ENCODE assay signal across 8 cellular contexts in the genomic region with DNA sequence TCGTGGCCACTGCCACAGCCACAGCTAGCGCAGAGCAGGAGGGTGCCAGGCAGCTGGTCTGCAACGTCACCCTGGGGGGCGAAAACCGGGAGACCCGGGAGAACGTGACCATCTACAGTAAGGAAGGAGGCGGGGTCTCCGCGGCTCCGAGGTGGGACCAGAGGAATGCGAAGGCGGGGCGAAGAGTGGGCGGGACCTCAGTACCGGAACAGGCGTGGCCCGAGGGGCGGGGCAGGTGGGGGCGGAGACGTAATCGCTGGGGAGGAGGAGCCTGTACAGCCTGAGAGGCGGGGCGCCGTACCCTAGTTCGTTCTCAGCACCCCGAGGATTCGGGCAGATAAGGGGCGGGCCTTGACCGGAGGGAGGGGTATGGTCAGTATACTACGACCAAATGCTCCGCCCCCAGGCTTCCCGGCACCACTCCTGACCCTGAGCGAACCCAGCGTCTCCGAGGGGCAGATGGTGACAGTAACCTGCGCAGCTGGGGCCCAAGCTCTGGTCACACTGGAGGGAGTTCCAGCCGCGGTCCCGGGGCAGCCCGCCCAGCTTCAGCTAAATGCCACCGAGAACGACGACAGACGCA. TPM values are rescaled to one million over a fixed set of nuclear protein-coding genes. Genes with fewer than 3 reads are reported as not detected.
DNase-seq lines count a peak whose midpoint lies in the region; ATAC-seq and TF ChIP-seq lines count a peak whose summit lies in the region.

No MANE protein-coding gene starts in this region.

- H3K4me1 ChIP-seq in esophagus squamous epithelium (peaks cover 58 to 95% (median 63%) of the 10 kb centered on the region in 3 donors), subcutaneous abdominal adipose tissue (ENCODE audit: control insufficient read depth in 5 of 5, insufficient read depth in 5 of 5, low read length in 5 of 5) (peaks cover 2 to 78% (median 59%) of the 10 kb centered on the region in 5 donors)

- peaks cover 27% of the 10 kb centered on the region for H3K4me1 Mint-ChIP-seq in HFFc6 (ENCODE audit: low read depth)
- H3K4me1 Mint-ChIP-seq in natural killer cell treated with Interleukin-12 subunit alpha and Interleukin-12 subunit beta and Interleukin-15 and Interleukin-18, amount 100 ng/mL, for 72 hours (ENCODE audit: low read depth in 2 of 2): peaks cover 45 to 51% of the 10 kb centered on the region in 2 donors

- peak; percentile 74 to 82 for ATAC-seq in natural killer cell treated with Interleukin-12 subunit alpha and Interleukin-12 subunit beta and Interleukin-15 and Interleukin-18, amount 100 ng/mL, for 72 hours

- intact Hi-C loops in esophagus squamous epithelium (cut with DNase I): no loop called here

- H3K36me3 Mint-ChIP-seq in HFFc6 (ENCODE audit: low read depth): peaks cover 10% of the 10 kb centered on the region
- no peaks in the 10 kb centered on the region for H3K36me3 Mint-ChIP-seq in natural killer cell treated with Interleukin-12 subunit alpha and Interleukin-12 subunit beta and Interleukin-15 and Interleukin-18, amount 100 ng/mL, for 72 hours

- TF ChIP-seq CTCF in HFFc6 (IDR thresholded peaks at IDR 0.05) (no peak), esophagus squamous epithelium (IDR thresholded peaks at IDR 0.05) (no peak)

- no peaks in the 10 kb centered on the region for H3K36me3 ChIP-seq in esophagus squamous epithelium
- H3K36me3 ChIP-seq in subcutaneous abdominal adipose tissue (ENCODE audit: control insufficient read depth in 5 of 5, insufficient read depth in 5 of 5, low read length in 5 of 5): no peaks in the 10 kb centered on the region

- H3K9ac ChIP-seq in subcutaneous abdominal adipose tissue (ENCODE audit: low read length in 5 of 5): peak overlapping the region in 1 of 5 donors; percentile 52

- peaks cover 27 to 99% (median 41%) of the 10 kb centered on the region in 4 donors for H3K27me3 ChIP-seq in esophagus squamous epithelium
- peaks cover 62 to 91% (median 80%) of the 10 kb centered on the region in 5 donors for H3K27me3 ChIP-seq in subcutaneous abdominal adipose tissue (ENCODE audit: control insufficient read depth in 5 of 5, insufficient read depth in 4 of 5, low read length in 5 of 5)

- no peak overlapping the region for H3K27ac Mint-ChIP-seq in HFFc6
- peak overlapping the region in 1 of 2 donors; percentile 32 for H3K27ac Mint-ChIP-seq in natural killer cell treated with Interleukin-12 subunit alpha and Interleukin-12 subunit beta and Interleukin-15 and Interleukin-18, amount 100 ng/mL, for 72 hours

- H3K4me3 ChIP-seq in esophagus squamous epithelium: peak overlapping the region; percentile 18 to 66 (median 41)
- H3K4me3 ChIP-seq in subcutaneous abdominal adipose tissue (ENCODE audit: low read depth in 1 of 5, low read length in 5 of 5): peak overlapping the region; percentile 31 to 66 (median 51)

- H3K27ac ChIP-seq in esophagus squamous epithelium (peak overlapping the region in 1 of 4 donors; percentile 52), subcutaneous abdominal adipose tissue (ENCODE audit: low read depth, low read length) (no peak overlapping the region)

- peak overlapping the region; percentile 91 for H3K4me3 Mint-ChIP-seq in HFFc6
- peak overlapping the region; percentile 87 for H3K4me3 Mint-ChIP-seq in natural killer cell treated with Interleukin-12 subunit alpha and Interleukin-12 subunit beta and Interleukin-15 and Interleukin-18, amount 100 ng/mL, for 72 hours

- WGBS in esophagus squamous epithelium, 2 donors: 5 to 8% methylated on average over 10 to 27 of the region's 45 CpGs

- TF ChIP-seq POLR2A in esophagus squamous epithelium (IDR thresholded peaks at IDR 0.05): no peak

- DNase-seq in D341Med (ENCODE audit: low spot score): peak; percentile 82
- DNase-seq in HFFc6: peak; percentile 56
- peak; percentile 50 for DNase-seq in NCI-H748 treated with DMSO at 0.1 percent for 48 hours (lab: John Stamatoyannopoulos, UW)
- peak; percentile 67 for DNase-seq in activated T-cell treated with anti-CD3 and anti-CD28 coated beads for 4 hours
- DNase-seq in esophagus squamous epithelium (lab: John Stamatoyannopoulos, UW): no peak
- DNase-seq in natural killer cell treated with Interleukin-12 subunit alpha and Interleukin-12 subunit beta and Interleukin-15 and Interleukin-18, amount 100 ng/mL, for 72 hours (ENCODE audit: low spot score): peak; percentile 86
- DNase-seq in NCI-H524 treated with DMSO at 0.1 percent for 48 hours (lab: John Stamatoyannopoulos, UW): no peak

- H3K9me3 Mint-ChIP-seq in HFFc6: no peaks in the 10 kb centered on the region; the same call in 1 of the 2 replicates
- H3K9me3 Mint-ChIP-seq in natural killer cell treated with Interleukin-12 subunit alpha and Interleukin-12 subunit beta and Interleukin-15 and Interleukin-18, amount 100 ng/mL, for 72 hours: no peaks in the 10 kb centered on the region

- H3K9me3 ChIP-seq in esophagus squamous epithelium: no peaks in the 10 kb centered on the region
- H3K9me3 ChIP-seq in subcutaneous abdominal adipose tissue (ENCODE audit: control insufficient read depth in 5 of 5, low read length in 5 of 5): no peaks in the 10 kb centered on the region

- H3K27me3 Mint-ChIP-seq in HFFc6 (ENCODE audit: insufficient read depth): peaks cover 8% of the 10 kb centered on the region
- H3K27me3 Mint-ChIP-seq in natural killer cell treated with Interleukin-12 subunit alpha and Interleukin-12 subunit beta and Interleukin-15 and Interleukin-18, amount 100 ng/mL, for 72 hours: peaks cover 15 to 17% of the 10 kb centered on the region in 2 donors

RNA-seq across cellular contexts. Expression of gene ICAM5, which starts 2.5 kb away (rescaled TPM):
- 10 to 100 TPM; 14.0 to 38.4 (median 14.4) TPM for total RNA-seq in HFFc6 (2021; fragmentation: NEBNext Ultra II Directional; extraction: Animal tissue kit (Norgen Biotek cat#: 25700))
- total RNA-seq in esophagus squamous epithelium: 1 to 10 TPM in 2 of 4 donors, under 1 TPM in 1, not detected in 1; 0.12 to 1.6 (median 1.3) TPM
- under 1 TPM; 0.78 to 0.83 TPM for total RNA-seq in natural killer cell treated with Interleukin-12 subunit alpha and Interleukin-12 subunit beta and Interleukin-15 and Interleukin-18, amount 100 ng/mL, for 72 hours

RNA-seq across cellular contexts. Expression of gene ICAM4, which starts 5.5 kb away (rescaled TPM):
- total RNA-seq in HFFc6 (2021; fragmentation: NEBNext Ultra II Directional; extraction: Animal tissue kit (Norgen Biotek cat#: 25700)): 1 to 10 TPM in 1 of 6 experiments, under 1 TPM in 5; 0.19 to 1.0 (median 0.74) TPM
- total RNA-seq in esophagus squamous epithelium: under 1 TPM in 2 of 4 donors, not detected in 2; 0.29 to 0.76 TPM
- 1 to 10 TPM; 1.4 to 2.1 TPM for total RNA-seq in natural killer cell treated with Interleukin-12 subunit alpha and Interleukin-12 subunit beta and Interleukin-15 and Interleukin-18, amount 100 ng/mL, for 72 hours

RNA-seq across cellular contexts. Expression of gene ZGLP1, which starts 17.3 kb away (rescaled TPM):
- 1 to 10 TPM in 5 of 6 experiments, under 1 TPM in 1; 1.00 to 2.7 (median 2.1) TPM for total RNA-seq in HFFc6 (2021; fragmentation: NEBNext Ultra II Directional; extraction: Animal tissue kit (Norgen Biotek cat#: 25700))
- total RNA-seq in esophagus squamous epithelium: 1 to 10 TPM in 2 of 4 donors, under 1 TPM in 2; 0.79 to 1.5 (median 1.2) TPM
- 1 to 10 TPM; 2.5 to 7.3 TPM for total RNA-seq in natural killer cell treated with Interleukin-12 subunit alpha and Interleukin-12 subunit beta and Interleukin-15 and Interleukin-18, amount 100 ng/mL, for 72 hours

RNA-seq across cellular contexts. Expression of gene ICAM1, which starts 21.4 kb away (rescaled TPM):
- total RNA-seq in HFFc6 (2021; fragmentation: NEBNext Ultra II Directional; extraction: Animal tissue kit (Norgen Biotek cat#: 25700)): 10 to 100 TPM in 1 of 6 experiments, 1 to 10 TPM in 5; 5.0 to 10.1 (median 8.5) TPM
- total RNA-seq in esophagus squamous epithelium: 10 to 100 TPM in 1 of 4 donors, 1 to 10 TPM in 3; 5.4 to 26.4 (median 7.7) TPM
- 100 to 1,000 TPM; 106 to 264 TPM for total RNA-seq in natural killer cell treated with Interleukin-12 subunit alpha and Interleukin-12 subunit beta and Interleukin-15 and Interleukin-18, amount 100 ng/mL, for 72 hours

RNA-seq across cellular contexts. Expression of gene FDX2, which starts 23.5 kb away (rescaled TPM):
- total RNA-seq in HFFc6 (2021; fragmentation: NEBNext Ultra II Directional; extraction: Animal tissue kit (Norgen Biotek cat#: 25700)): 10 to 100 TPM; 33.9 to 47.3 (median 38.5) TPM
- total RNA-seq in esophagus squamous epithelium: 10 to 100 TPM in 2 of 4 donors, 1 to 10 TPM in 2; 8.0 to 20.7 (median 12.3) TPM
- total RNA-seq in natural killer cell treated with Interleukin-12 subunit alpha and Interleukin-12 subunit beta and Interleukin-15 and Interleukin-18, amount 100 ng/mL, for 72 hours: 10 to 100 TPM; 11.4 to 26.4 TPM

Comparison
In these comparisons a context has a peak if more than half of its experiments do, and no peak if none do; other contexts are left out.
1. DNase-seq: peak in D341Med (single experiment), HFFc6 (single experiment), NCI-H748 treated with DMSO at 0.1 percent for 48 hours (single experiment), activated T-cell treated with anti-CD3 and anti-CD28 coated beads for 4 hours (single experiment) and natural killer cell treated with Interleukin-12 subunit alpha and Interleukin-12 subunit beta and Interleukin-15 and Interleukin-18, amount 100 ng/mL, for 72 hours (single experiment); none in esophagus squamous epithelium (single experiment) and NCI-H524 treated with DMSO at 0.1 percent for 48 hours (single experiment).
2. RNA of gene ICAM5, which starts 2.5 kb away (total RNA-seq): 14.0 to 38.4 TPM in HFFc6; 0.12 to 1.6 TPM in esophagus squamous epithelium and 0.78 to 0.83 TPM in natural killer cell treated with Interleukin-12 subunit alpha and Interleukin-12 subunit beta and Interleukin-15 and Interleukin-18, amount 100 ng/mL, for 72 hours; every median in the first group is over 4 times any median in the second.